ENCODE assay signal across 22 cellular contexts in the genomic region with DNA sequence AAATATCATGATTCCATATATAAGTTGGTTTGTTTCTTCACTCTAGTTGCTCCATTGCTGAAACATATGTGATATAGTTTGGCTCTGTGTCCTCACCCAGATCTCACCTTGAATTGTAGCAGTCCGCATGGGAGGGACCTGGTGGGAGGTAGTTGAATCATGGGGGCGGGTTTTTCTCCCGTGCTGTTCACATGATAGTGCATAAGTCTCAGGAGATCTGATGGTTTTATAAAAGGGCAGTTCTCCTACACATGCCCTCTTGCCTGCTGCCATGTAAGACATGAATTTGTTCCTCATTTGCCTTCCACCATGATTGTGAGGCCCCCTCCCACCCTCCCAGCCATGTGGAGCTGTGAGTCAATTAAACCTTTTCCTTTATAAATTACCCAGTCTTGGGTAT.
"Had no signal": no experiment of that assay in that cellular context is flagged by ENCODE, and none has a peak within 500 bp of the region (broad histone marks: within the 10 kb centered on the region; RNA-seq: fewer than 3 reads in every experiment).

No MANE protein-coding gene starts in this region.

- H3K9ac ChIP-seq: neural progenitor cell, parathyroid adenoma had no signal

- H3K27me3 ChIP-seq: neural progenitor cell, ovary, right lobe of liver, sigmoid colon, stomach, thyroid gland, tibial nerve, upper lobe of left lung, vagina had no signal

- H3K4me1 ChIP-seq: neural progenitor cell, parathyroid adenoma, psoas muscle, sigmoid colon, stomach, thyroid gland, tibial nerve, upper lobe of left lung, vagina had no signal

- H3K27ac Mint-ChIP-seq: nephron; neural progenitor cell; progenitor cell of endocrine pancreas; stimulated activated effector memory CD8-positive, alpha-beta T cell treated with anti-CD3 and anti-CD28 coated beads, Interleukin-12 subunit alpha, Interleukin-12 subunit beta, amount 100 ng/mL, for 72 hours; stimulated activated naive B cell treated with anti-CD40 and anti-IgM and Interleukin-4, amounts not matched to agents 10 μg/mL and 1 μg/mL and 100 μg/mL, for 72 hours; stimulated activated naive CD8-positive, alpha-beta T cell treated with anti-CD3 and anti-CD28 coated beads, Interleukin-15, Interleukin-2, amounts not matched to agents 100 ng/mL and 50 ng/mL, for 24 hours had no signal

- H3K79me2 ChIP-seq: parathyroid adenoma had no signal

- H2AFZ ChIP-seq: neural progenitor cell, parathyroid adenoma had no signal

- H3K9me3 ChIP-seq: ovary, psoas muscle, right lobe of liver, sigmoid colon, stomach, thoracic aorta, thyroid gland, tibial nerve, upper lobe of left lung, vagina had no signal

- H3K4me1 Mint-ChIP-seq: nephron; stimulated activated effector memory CD8-positive, alpha-beta T cell treated with anti-CD3 and anti-CD28 coated beads, Interleukin-12 subunit alpha, Interleukin-12 subunit beta, amount 100 ng/mL, for 72 hours; stimulated activated naive B cell treated with anti-CD40 and anti-IgM and Interleukin-4, amounts not matched to agents 10 μg/mL and 1 μg/mL and 100 μg/mL, for 72 hours had no signal

- H3K36me3 ChIP-seq: neural progenitor cell, ovary, right lobe of liver, sigmoid colon, stomach, thoracic aorta, thyroid gland, tibial nerve, upper lobe of left lung, vagina had no signal

- H3K27me3 Mint-ChIP-seq: progenitor cell of endocrine pancreas; stimulated activated naive B cell treated with anti-CD40 and anti-IgM and Interleukin-4, amounts not matched to agents 10 μg/mL and 1 μg/mL and 100 μg/mL, for 72 hours; stimulated activated naive CD8-positive, alpha-beta T cell treated with anti-CD3 and anti-CD28 coated beads, Interleukin-15, Interleukin-2, amounts not matched to agents 100 ng/mL and 50 ng/mL, for 24 hours had no signal

- H3K4me3 Mint-ChIP-seq: nephron; neural progenitor cell; stimulated activated effector memory CD8-positive, alpha-beta T cell treated with anti-CD3 and anti-CD28 coated beads, Interleukin-12 subunit alpha, Interleukin-12 subunit beta, amount 100 ng/mL, for 72 hours; stimulated activated naive B cell treated with anti-CD40 and anti-IgM and Interleukin-4, amounts not matched to agents 10 μg/mL and 1 μg/mL and 100 μg/mL, for 72 hours; stimulated activated naive CD8-positive, alpha-beta T cell treated with anti-CD3 and anti-CD28 coated beads, Interleukin-15, Interleukin-2, amounts not matched to agents 100 ng/mL and 50 ng/mL, for 24 hours had no signal

- H3K27ac ChIP-seq: neural progenitor cell, ovary, parathyroid adenoma, psoas muscle, right lobe of liver, sigmoid colon, stomach, thoracic aorta, thyroid gland, tibial nerve, upper lobe of left lung, vagina had no signal

- H3K36me3 Mint-ChIP-seq: stimulated activated effector memory CD8-positive, alpha-beta T cell treated with anti-CD3 and anti-CD28 coated beads, Interleukin-12 subunit alpha, Interleukin-12 subunit beta, amount 100 ng/mL, for 72 hours; stimulated activated naive B cell treated with anti-CD40 and anti-IgM and Interleukin-4, amounts not matched to agents 10 μg/mL and 1 μg/mL and 100 μg/mL, for 72 hours had no signal

- ATAC-seq: psoas muscle; right cardiac atrium; stimulated activated effector memory CD8-positive, alpha-beta T cell treated with anti-CD3 and anti-CD28 coated beads, Interleukin-12 subunit alpha, Interleukin-12 subunit beta, amount 100 ng/mL, for 72 hours; stimulated activated naive B cell treated with anti-CD40 and anti-IgM and Interleukin-4, amounts not matched to agents 10 μg/mL and 1 μg/mL and 100 μg/mL, for 72 hours had no signal

- H3K4me3 ChIP-seq: neural progenitor cell, ovary, psoas muscle, right lobe of liver, sigmoid colon, stomach, thoracic aorta, thyroid gland, tibial nerve, upper lobe of left lung, vagina had no signal

- H3K9me3 Mint-ChIP-seq: neural progenitor cell had no signal

- DNase-seq: occipital lobe; ovary; psoas muscle; sigmoid colon; stimulated activated CD4-positive, alpha-beta T cell treated with anti-CD3 and anti-CD28 coated beads, Interleukin-2, amount 100 ng/mL, for 48 hours; stimulated activated CD4-positive, alpha-beta T cell treated with anti-CD3 and anti-CD28 coated beads, Interleukin-4, amount 100 ng/mL, for 24 hours; stimulated activated naive B cell treated with anti-CD40 and anti-IgM and Interleukin-4, amounts not matched to agents 10 μg/mL and 1 μg/mL and 100 μg/mL, for 72 hours; stimulated activated naive CD4-positive, alpha-beta T cell treated with Interleukin-2 at 50 U/mL for 16 hours had no signal

- H3K4me2 ChIP-seq: neural progenitor cell had no signal
